ENCODE assay signal across 11 cellular contexts in the genomic region with DNA sequence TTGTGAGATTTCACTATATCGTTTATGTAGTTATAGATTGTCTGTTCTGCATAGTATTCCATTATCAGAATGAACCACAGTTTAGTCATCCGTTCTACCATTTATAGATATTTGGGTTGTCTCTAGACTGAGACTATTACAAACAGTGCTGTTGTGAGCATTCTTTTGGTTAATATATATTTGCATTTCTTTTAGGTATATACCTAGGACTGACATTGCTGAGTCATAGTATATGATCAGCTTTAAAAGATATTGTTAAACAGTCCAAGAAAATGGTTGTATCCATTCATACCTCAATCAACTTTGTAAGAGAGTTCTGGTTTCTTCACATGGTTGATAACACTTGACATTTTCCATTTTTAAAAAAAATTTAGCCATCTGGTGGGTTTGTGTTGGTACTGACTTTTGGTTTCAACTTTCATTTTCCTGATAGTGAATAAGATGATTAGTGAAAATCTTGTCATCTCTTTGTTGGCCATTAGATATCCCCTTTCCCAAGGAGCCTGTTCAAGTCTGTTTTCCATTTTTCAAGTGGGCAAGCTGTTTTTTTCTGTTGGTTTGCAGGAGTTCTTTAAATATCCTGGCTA. TPM values are rescaled to one million over a fixed set of nuclear protein-coding genes. Genes with fewer than 3 reads are reported as not detected.
DNase-seq lines count a peak whose midpoint lies in the region; ATAC-seq and FAIRE-seq lines count a peak whose summit lies in the region.
"Had no signal": no experiment of that assay in that cellular context is flagged by ENCODE, and none has a peak within 500 bp of the region (broad histone marks: within the 10 kb centered on the region; RNA-seq: fewer than 3 reads in every experiment).

No MANE protein-coding gene starts in this region.

- ATAC-seq in GM19351 (IDR thresholded peaks at IDR 0.05; ENCODE audit: unreplicated experiment) (peak; percentile 17), HG03521 (IDR thresholded peaks at IDR 0.05; ENCODE audit: unreplicated experiment) (peak; percentile 33)
- ATAC-seq in activated naive CD4-positive, alpha-beta T cell treated with anti-CD3 and anti-CD28 coated beads, Interleukin-2, amount 50 U/mL, for 72 hours: no peak
- ATAC-seq: right cardiac atrium had no signal

- peaks cover 0 to 3% of the 10 kb centered on the region in 2 donors for H3K9me3 Mint-ChIP-seq in activated naive CD4-positive, alpha-beta T cell treated with anti-CD3 and anti-CD28 coated beads, Interleukin-2, amount 50 U/mL, for 72 hours

- peaks cover 0 to 20% of the 10 kb centered on the region in 2 donors for H3K36me3 Mint-ChIP-seq in activated naive CD4-positive, alpha-beta T cell treated with anti-CD3 and anti-CD28 coated beads, Interleukin-2, amount 50 U/mL, for 72 hours

- DNase-seq in GM18507 (ENCODE audit: extremely low spot score, insufficient read length, low read depth): no peak
- no peak for DNase-seq in activated naive CD4-positive, alpha-beta T cell treated with anti-CD3 and anti-CD28 coated beads, Interleukin-2, amount 50 U/mL, for 72 hours (ENCODE audit: low spot score in 2 of 2)
- DNase-seq in NCI-H1417 treated with DMSO at 0.1 percent for 48 hours (lab: John Stamatoyannopoulos, UW): no peak
- DNase-seq in stimulated activated CD4-positive, alpha-beta T cell treated with anti-CD3 and anti-CD28 coated beads, Interleukin-15, amount 100 ng/mL, for 24 hours: no peak
- DNase-seq in NCI-H146 treated with DMSO at 0.1 percent for 48 hours (lab: John Stamatoyannopoulos, UW; ENCODE audit: unreplicated experiment): no peak
- DNase-seq: right cardiac atrium, testis had no signal

- peak overlapping the region; percentile 67 to 89 for H3K27ac Mint-ChIP-seq in activated naive CD4-positive, alpha-beta T cell treated with anti-CD3 and anti-CD28 coated beads, Interleukin-2, amount 50 U/mL, for 72 hours

- peak; percentile 73 for FAIRE-seq in GM18507 (lab: Jason Lieb, UNC)
- FAIRE-seq: keratinocyte had no signal

RNA-seq across cellular contexts. Expression of a gene that starts 22.9 kb away (rescaled TPM):
- 10 to 100 TPM in 1 of 2 donors, 1 to 10 TPM in 1; 9.5 to 85.9 TPM for total RNA-seq in activated naive CD4-positive, alpha-beta T cell treated with anti-CD3 and anti-CD28 coated beads, Interleukin-2, amount 50 U/mL, for 72 hours

RNA-seq across cellular contexts. Expression of a gene that starts 53.8 kb away (rescaled TPM):
- under 1 TPM in 1 of 2 donors, not detected in 1; 0.14 TPM for total RNA-seq in activated naive CD4-positive, alpha-beta T cell treated with anti-CD3 and anti-CD28 coated beads, Interleukin-2, amount 50 U/mL, for 72 hours
- total RNA-seq: HT1080 had no signal

Comparison
In these comparisons a context has a peak if more than half of its experiments do, and no peak if none do; other contexts are left out.
1. ATAC-seq: peak in GM19351 (single experiment) and HG03521 (single experiment); none in activated naive CD4-positive, alpha-beta T cell treated with anti-CD3 and anti-CD28 coated beads, Interleukin-2, amount 50 U/mL, for 72 hours (0 of 2).